ENCODE assay signal across 7 cellular contexts in genomic region chr10:112184379-112184778, GRCh38. TPM values are rescaled to one million over a fixed set of nuclear protein-coding genes. Genes with fewer than 3 reads are reported as not detected.
DNase-seq lines count a peak whose midpoint lies in the region; ATAC-seq and TF ChIP-seq lines count a peak whose summit lies in the region.

No MANE protein-coding gene starts in this region.

- DNase-seq in T-cell (no peak), fibroblast of villous mesenchyme (ENCODE audit: low read depth) (no peak), smooth muscle cell (lab: John Stamatoyannopoulos, UW; ENCODE audit: unreplicated experiment) (no peak), left lobe of liver (ENCODE audit: low spot score) (no peak)

- H3K9ac ChIP-seq in smooth muscle cell (ENCODE audit: low read depth), result peak overlapping the region; percentile 84

- H3K4me1 ChIP-seq in HEK293 (ENCODE audit: control insufficient read depth, insufficient read depth, low read length), result no peaks in the 10 kb centered on the region
- H3K4me1 ChIP-seq in smooth muscle cell (ENCODE audit: low read depth), result peaks cover 4% of the 10 kb centered on the region

- peak overlapping the region; percentile 4 to 95 (median 91) for H3K4me3 Mint-ChIP-seq in T-cell

- no peak for ATAC-seq in T-cell (replicated peaks in 1 of 4)
- ATAC-seq in GM18502 (IDR thresholded peaks at IDR 0.05; ENCODE audit: poor library complexity, unreplicated experiment), result no peak
- ATAC-seq in HG02678 (IDR thresholded peaks at IDR 0.05; ENCODE audit: unreplicated experiment), result no peak
- ATAC-seq in left lobe of liver, result no peak

- peaks cover 2 to 4% of the 10 kb centered on the region in 2 donors for H3K27me3 Mint-ChIP-seq in T-cell

- H3K4me3 ChIP-seq in HEK293 (ENCODE audit: low read depth, low read length), result peak overlapping the region; percentile 85; the same call in 1 of the 2 replicates
- peak overlapping the region; percentile 90 for H3K4me3 ChIP-seq in fibroblast of villous mesenchyme (ENCODE audit: low read depth, low read length)
- peak overlapping the region; percentile 81 for H3K4me3 ChIP-seq in smooth muscle cell

- H3K36me3 Mint-ChIP-seq in T-cell, result peaks cover 21% of the 10 kb centered on the region

- H3K27me3 ChIP-seq in smooth muscle cell (ENCODE audit: low read depth), result no peaks in the 10 kb centered on the region

- H3K36me3 ChIP-seq in HEK293 (ENCODE audit: control insufficient read depth in 2 of 2, insufficient read depth in 1 of 2, low read length in 2 of 2) (peaks cover 0 to 16% of the 10 kb centered on the region in 2 experiments; a peak in 2 of 3 replicates), smooth muscle cell (ENCODE audit: low read depth) (no peaks in the 10 kb centered on the region)

- POLR2A ChIA-PET in HEK293 (lab: Yijun Ruan, JAX), result no interaction called here
- POLR2A ChIA-PET in T-cell (lab: Charles Lee), result no interaction called here

- H3K4me2 ChIP-seq in smooth muscle cell, result peak overlapping the region; percentile 95

- CTCF ChIA-PET in HEK293 (lab: Yijun Ruan, JAX) (interaction anchor here (1.0 kb wide), 1 partner anchor 130 kb away, joined by 3 read pairs; no protein-coding TSS in a partner anchor), T-cell (lab: Charles Lee) (no interaction called here)

- WGBS in smooth muscle cell (ENCODE audit: low lambda C conversion rate), result 43% methylated on average over 2 of the region's 2 CpGs

- H3K9me3 ChIP-seq in HEK293 (ENCODE audit: control insufficient read depth, insufficient read depth, low read depth, low read length) (no peaks in the 10 kb centered on the region), smooth muscle cell (replicated peaks; ENCODE audit: low read depth) (no peaks in the 10 kb centered on the region)

- no peaks in the 10 kb centered on the region for H3K79me2 ChIP-seq in smooth muscle cell (ENCODE audit: low read depth)

- no peak for TF ChIP-seq CTCF in HEK293 (tag by site-specific recombination; IDR thresholded peaks at IDR 0.05)
- no peak for TF ChIP-seq CTCF in fibroblast of villous mesenchyme (IDR thresholded peaks at IDR 0.05; ENCODE audit: insufficient read depth, low read depth, low read length)
- TF ChIP-seq CTCF in smooth muscle cell (IDR thresholded peaks at IDR 0.05; ENCODE audit: borderline replicate concordance, insufficient read depth, poor library complexity, severe bottlenecking), result no peak

- H3K9me3 Mint-ChIP-seq in T-cell, result peaks cover 0 to 9% (median 3%) of the 10 kb centered on the region in 3 donors

- peak overlapping the region; percentile 96 for H2AFZ ChIP-seq in smooth muscle cell (ENCODE audit: low read depth)

- H3F3A ChIP-seq in smooth muscle cell (ENCODE audit: low read depth), result no peaks in the 10 kb centered on the region

- H4K20me1 ChIP-seq in smooth muscle cell (ENCODE audit: low read depth), result no peaks in the 10 kb centered on the region

- H3K4me1 Mint-ChIP-seq in T-cell, result peaks cover 26 to 35% (median 34%) of the 10 kb centered on the region in 3 donors

- H3K27ac Mint-ChIP-seq in T-cell, result no peak overlapping the region

- no peak overlapping the region for H3K27ac ChIP-seq in HEK293 (ENCODE audit: extremely low read depth, low read depth, low read length)
- peak overlapping the region; percentile 83 for H3K27ac ChIP-seq in smooth muscle cell (ENCODE audit: low read depth)

TF ChIP-seq in HEK293, 187 proteins besides CTCF, POLR2A, EP300 and RAD21:
- TF ChIP-seq REST (tag by site-specific recombination; IDR thresholded peaks at IDR 0.05) (peak; percentile 56), ZNF521 (tag by site-specific recombination; IDR thresholded peaks at IDR 0.05) (no peak), ZBTB48 (tag by site-specific recombination; IDR thresholded peaks at IDR 0.05) (no peak), OVOL3 (tag by site-specific recombination; IDR thresholded peaks at IDR 0.05) (no peak), ZNF2 (tag by site-specific recombination; IDR thresholded peaks at IDR 0.05) (no peak), ZFHX2 (tag by site-specific recombination; conservative IDR thresholded peaks at IDR 0.05) (no peak), GLIS2 (tag by site-specific recombination; IDR thresholded peaks at IDR 0.05) (no peak), ZFP37 (tag by site-specific recombination; IDR thresholded peaks at IDR 0.05) (no peak), ZNF664 (tag by site-specific recombination; IDR thresholded peaks at IDR 0.05) (no peak), ZNF843 (tag by site-specific recombination; IDR thresholded peaks at IDR 0.05) (no peak), ZNF335 (tag by site-specific recombination; conservative IDR thresholded peaks at IDR 0.05) (peak; percentile 60), ZNF776 (tag by site-specific recombination; IDR thresholded peaks at IDR 0.05; ENCODE audit: borderline replicate concordance) (no peak), ZNF501 (tag by site-specific recombination; IDR thresholded peaks at IDR 0.05) (no peak)

RNA-seq across cellular contexts. Expression of gene GPAM, which starts 0.8 kb away (rescaled TPM):
- 1 to 10 TPM; 4.4 to 8.6 (median 5.9) TPM for total RNA-seq in T-cell
- 10.3 and 12.5 TPM in 2 replicates for total RNA-seq in fibroblast of villous mesenchyme
- total RNA-seq in smooth muscle cell, result 11.7 and 14.4 TPM in 2 replicates
- polyA plus RNA-seq in smooth muscle cell, result 3.9 and 5.1 TPM in 2 replicates
- 276 TPM for total RNA-seq in left lobe of liver

Comparison
In these comparisons a context has a peak if more than half of its experiments do, and no peak if none do; other contexts are left out.
1. RNA of gene GPAM, which starts 0.8 kb away (total RNA-seq): 276 TPM in left lobe of liver (single experiment); 10.3 to 12.5 TPM in fibroblast of villous mesenchyme, 11.7 to 14.4 TPM in smooth muscle cell and 4.4 to 8.6 TPM in T-cell; every median in the first group is over 10 times any median in the second.
2. Peak in every context shown above with its lines, with median percentiles within 50 percentile points of each other: H3K4me3 ChIP-seq.